ENCODE assay signal across 18 cellular contexts in genomic region chr1:29258189-29258973, GRCh38. TPM values are rescaled to one million over a fixed set of nuclear protein-coding genes. Genes with fewer than 3 reads are reported as not detected.
DNase-seq lines count a peak whose midpoint lies in the region; ATAC-seq and TF ChIP-seq lines count a peak whose summit lies in the region.
"Had no signal": no experiment of that assay in that cellular context is flagged by ENCODE, and none has a peak within 500 bp of the region (broad histone marks: within the 10 kb centered on the region; RNA-seq: fewer than 3 reads in every experiment).

No MANE protein-coding gene starts in this region.

- CTCF ChIA-PET in RWPE1 (lab: Yijun Ruan, JAX), result interaction anchor here (1.5 kb wide), 1 partner anchor 22 kb away, joined by 5 read pairs; the partner anchor contains the start of gene PTPRU

- no peaks in the 10 kb centered on the region for H3K27me3 ChIP-seq in osteoblast (ENCODE audit: insufficient read depth, low read length)
- H3K27me3 ChIP-seq: colonic mucosa had no signal

- H3K4me1 Mint-ChIP-seq in activated naive CD8-positive, alpha-beta T cell (ENCODE audit: low read depth), result peaks cover 6% of the 10 kb centered on the region
- peaks cover 5% of the 10 kb centered on the region for H3K4me1 Mint-ChIP-seq in activated naive CD8-positive, alpha-beta T cell treated with anti-CD3 and anti-CD28 coated beads, Interleukin-2, amount 50 U/mL, for 24 hours

- no peak overlapping the region for H3K4me3 ChIP-seq in osteoblast (ENCODE audit: insufficient read depth, low read length)

- H3K27me3 Mint-ChIP-seq in activated naive CD8-positive, alpha-beta T cell, result peaks cover 23% of the 10 kb centered on the region
- H3K27me3 Mint-ChIP-seq in activated naive CD8-positive, alpha-beta T cell treated with anti-CD3 and anti-CD28 coated beads, Interleukin-2, amount 50 U/mL, for 24 hours, result peaks cover 43% of the 10 kb centered on the region

- H3K36me3 Mint-ChIP-seq in activated naive CD8-positive, alpha-beta T cell, result no peaks in the 10 kb centered on the region
- H3K36me3 Mint-ChIP-seq in activated naive CD8-positive, alpha-beta T cell treated with anti-CD3 and anti-CD28 coated beads, Interleukin-2, amount 50 U/mL, for 24 hours (ENCODE audit: low read depth), result no peaks in the 10 kb centered on the region

- no peak for DNase-seq in activated naive CD8-positive, alpha-beta T cell treated with anti-CD3 and anti-CD28 coated beads, Interleukin-2, amount 50 U/mL, for 24 hours
- DNase-seq in RWPE1 (ENCODE audit: low spot score) (no peak), islet precursor cell (peak; percentile 52), osteoblast (ENCODE audit: insufficient read length, low spot score, missing footprints) (peak; percentile 87), epidermal melanocyte (ENCODE audit: insufficient read length, low spot score) (no peak), 8988T (no peak), HPDE6-E6E7 (ENCODE audit: extremely low spot score) (no peak)
- DNase-seq: activated B cell treated with CpG ODN at 0.5 μM for 24 hours; activated CD8-positive, alpha-beta memory T cell treated with anti-CD3 and anti-CD28 coated beads for 24 hours; amygdala; colonic mucosa; hypothalamus; NCI-H1417 treated with DMSO at 0.1 percent for 48 hours; NCI-H226; NK-92 treated with Interleukin-12 subunit alpha and Interleukin-12 subunit beta, amount 100 ng/mL, for 24 hours; stomach had no signal

- H3K27ac ChIP-seq in RWPE1, result peak overlapping the region; percentile 4; the same call in 1 of the 2 replicates
- no peak overlapping the region for H3K27ac ChIP-seq in osteoblast (ENCODE audit: low read depth, low read length)
- H3K27ac ChIP-seq: colonic mucosa, KMS-11, stomach had no signal

- ATAC-seq in activated naive CD8-positive, alpha-beta T cell treated with anti-CD3 and anti-CD28 coated beads, Interleukin-2, amount 50 U/mL, for 24 hours, result no peak

- no peak overlapping the region for H3K4me2 ChIP-seq in osteoblast (ENCODE audit: insufficient read depth, low read length)
- H3K4me2 ChIP-seq: KMS-11 had no signal

- TF ChIP-seq CTCF in RWPE1 (conservative IDR thresholded peaks at IDR 0.05; ENCODE audit: low read depth) (no peak), osteoblast (IDR thresholded peaks at IDR 0.05; ENCODE audit: extremely low read depth, low read depth, low read length) (no peak)

- no peaks in the 10 kb centered on the region for H3K9me3 Mint-ChIP-seq in activated naive CD8-positive, alpha-beta T cell (ENCODE audit: low read depth)
- no peaks in the 10 kb centered on the region for H3K9me3 Mint-ChIP-seq in activated naive CD8-positive, alpha-beta T cell treated with anti-CD3 and anti-CD28 coated beads, Interleukin-2, amount 50 U/mL, for 24 hours
- H3K9me3 Mint-ChIP-seq: activated B cell treated with CpG ODN at 0.5 μM for 24 hours had no signal

- H4K20me1 ChIP-seq in osteoblast (ENCODE audit: insufficient read depth, low read length), result no peaks in the 10 kb centered on the region

- no peaks in the 10 kb centered on the region for H3K79me2 ChIP-seq in osteoblast (ENCODE audit: insufficient read depth, low read length)

- POLR2A ChIA-PET in RWPE1 (lab: Yijun Ruan, JAX; ENCODE audit: low non-redundant PET), result no interaction called here

- no peak overlapping the region for H2AFZ ChIP-seq in osteoblast (ENCODE audit: low read length)

- no peak overlapping the region for H3K27ac Mint-ChIP-seq in activated naive CD8-positive, alpha-beta T cell
- H3K27ac Mint-ChIP-seq in activated naive CD8-positive, alpha-beta T cell treated with anti-CD3 and anti-CD28 coated beads, Interleukin-2, amount 50 U/mL, for 24 hours, result no peak overlapping the region
- H3K27ac Mint-ChIP-seq: activated B cell treated with CpG ODN at 0.5 μM for 24 hours had no signal

- H3K36me3 ChIP-seq in osteoblast (ENCODE audit: insufficient read depth, low read length), result no peaks in the 10 kb centered on the region
- H3K36me3 ChIP-seq: colonic mucosa had no signal

- H3K9me3 ChIP-seq in osteoblast (ENCODE audit: low read depth, low read length), result no peaks in the 10 kb centered on the region
- H3K9me3 ChIP-seq: colonic mucosa, stomach had no signal

- H3K4me3 Mint-ChIP-seq in activated naive CD8-positive, alpha-beta T cell, result peak overlapping the region; percentile 63
- H3K4me3 Mint-ChIP-seq in activated naive CD8-positive, alpha-beta T cell treated with anti-CD3 and anti-CD28 coated beads, Interleukin-2, amount 50 U/mL, for 24 hours, result no peak overlapping the region

- peaks cover 13% of the 10 kb centered on the region for H3K4me1 ChIP-seq in osteoblast (ENCODE audit: insufficient read depth, low read length)
- H3K4me1 ChIP-seq: colonic mucosa had no signal

RNA-seq across cellular contexts. Expression of gene PTPRU, which starts 22.1 kb away (rescaled TPM):
- total RNA-seq in osteoblast, result 9.4 and 16.2 TPM in 2 replicates

RNA-seq across cellular contexts. Expression of gene MECR, which starts 27.6 kb away (rescaled TPM):
- total RNA-seq in osteoblast, result 23.5 and 25.6 TPM in 2 replicates

Comparison
In these comparisons a context has a peak if more than half of its experiments do, and no peak if none do; other contexts are left out.
1. DNase-seq: peak in islet precursor cell (single experiment) and osteoblast (single experiment); none in activated naive CD8-positive, alpha-beta T cell treated with anti-CD3 and anti-CD28 coated beads, Interleukin-2, amount 50 U/mL, for 24 hours (single experiment), RWPE1 (single experiment), epidermal melanocyte (single experiment), 8988T (single experiment) and HPDE6-E6E7 (single experiment).